Comparison of ENCODE assay signal across 1 cellular context in genomic region chr6:4388675-4389074, GRCh38.
TF ChIP-seq lines count a peak whose summit lies in the region.

No MANE protein-coding gene starts in this region.

TF ChIP-seq in endothelial cell of umbilical vein, 7 proteins besides CTCF, POLR2A, EP300 and RAD21:
- no peak for TF ChIP-seq POLR2AphosphoS5 (IDR thresholded peaks at IDR 0.05; ENCODE audit: insufficient read depth, low read depth, low read length)
- peak; percentile 8 for TF ChIP-seq JUN (IDR thresholded peaks at IDR 0.05; ENCODE audit: borderline replicate concordance, insufficient read depth, insufficient read length, low read depth)
